16 cellular contexts compared by ENCODE assay signal in the genomic region with DNA sequence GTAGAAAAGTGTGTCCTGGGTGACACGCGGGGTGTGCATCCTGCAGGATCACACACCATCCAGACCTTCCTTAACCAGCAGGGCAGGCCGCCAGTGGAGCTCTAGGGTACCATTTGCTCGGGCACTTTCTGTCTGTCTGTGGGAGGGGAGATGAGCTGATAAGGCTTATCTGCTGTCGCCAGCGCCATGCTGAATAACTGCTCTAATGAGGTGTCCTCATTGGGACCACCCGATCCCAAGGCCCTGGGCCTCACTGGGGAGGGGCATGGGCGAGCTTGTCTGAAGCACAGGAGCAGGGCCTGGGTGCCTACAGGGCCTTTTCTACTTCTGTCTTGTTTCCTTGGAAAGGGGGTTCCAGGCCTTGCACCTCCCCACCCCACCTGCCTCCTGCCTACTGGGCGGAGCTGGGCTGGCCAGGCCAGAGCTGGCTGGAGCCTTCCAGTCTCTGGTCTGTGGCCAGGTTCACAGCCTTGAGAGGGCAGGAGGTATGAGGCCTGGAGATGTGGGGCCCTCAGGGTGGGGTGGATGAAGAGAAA. TPM values are rescaled to one million over a fixed set of nuclear protein-coding genes. Genes with fewer than 3 reads are reported as not detected.
DNase-seq lines count a peak whose midpoint lies in the region; ATAC-seq, FAIRE-seq and TF ChIP-seq lines count a peak whose summit lies in the region.
"Had no signal": no experiment of that assay in that cellular context is flagged by ENCODE, and none has a peak within 500 bp of the region (broad histone marks: within the 10 kb centered on the region; RNA-seq: fewer than 3 reads in every experiment).

No MANE protein-coding gene starts in this region.

- H3K27ac Mint-ChIP-seq in astrocyte (ENCODE audit: unreplicated experiment) (peak overlapping the region; percentile 50), neural crest cell (ENCODE audit: unreplicated experiment) (no peak overlapping the region)
- H3K27ac Mint-ChIP-seq in activated CD8-positive, alpha-beta T cell treated with anti-CD3 and anti-CD28 coated beads for 36 hours, result no peak overlapping the region
- H3K27ac Mint-ChIP-seq: progenitor cell of endocrine pancreas had no signal

- no peak overlapping the region for H3K9ac ChIP-seq in astrocyte (ENCODE audit: low read length)

- no peaks in the 10 kb centered on the region for H3K79me2 ChIP-seq in astrocyte (ENCODE audit: insufficient read depth, low read length)

- no peaks in the 10 kb centered on the region for H3K36me3 ChIP-seq in astrocyte (ENCODE audit: insufficient read depth, low read length)
- H3K36me3 ChIP-seq: thoracic aorta had no signal

- TF ChIP-seq CTCF in C4-2B (conservative IDR thresholded peaks at IDR 0.05) (no peak), astrocyte (IDR thresholded peaks at IDR 0.05; ENCODE audit: insufficient read depth, low read depth, low read length) (no peak), neural crest cell (conservative IDR thresholded peaks at IDR 0.05) (no peak)
- no peak for TF ChIP-seq CTCF in activated CD8-positive, alpha-beta T cell treated with anti-CD3 and anti-CD28 coated beads for 36 hours (IDR thresholded peaks at IDR 0.05)

- peaks cover 34% of the 10 kb centered on the region for H4K20me1 ChIP-seq in astrocyte (ENCODE audit: insufficient read depth, low read length)

- H3K4me2 ChIP-seq in astrocyte (ENCODE audit: low read length), result no peak overlapping the region

- H3K9me3 ChIP-seq in astrocyte (ENCODE audit: insufficient read depth, low read depth, low read length), result peaks cover 6% of the 10 kb centered on the region
- H3K9me3 ChIP-seq: thoracic aorta had no signal

- H2AFZ ChIP-seq in astrocyte (ENCODE audit: low read depth, low read length), result no peak overlapping the region

- CTCF ChIA-PET in activated CD8-positive, alpha-beta T cell treated with anti-CD3 and anti-CD28 coated beads for 36 hours (lab: Charles Lee), result interaction anchor here (1.3 to 2.1 kb wide), 2 partner anchors 68 to 70 kb away, joined by 6 to 9 read pairs; no protein-coding TSS in a partner anchor

- ATAC-seq in GM19397 (IDR thresholded peaks at IDR 0.05; ENCODE audit: unreplicated experiment) (no peak), HG03565 (IDR thresholded peaks at IDR 0.05; ENCODE audit: unreplicated experiment) (no peak)
- no peak for ATAC-seq in activated CD8-positive, alpha-beta T cell treated with anti-CD3 and anti-CD28 coated beads for 36 hours

- H3K36me3 Mint-ChIP-seq in astrocyte (ENCODE audit: low read depth, unreplicated experiment) (peaks cover 3% of the 10 kb centered on the region), neural crest cell (ENCODE audit: low read depth) (peaks cover 3% of the 10 kb centered on the region)
- no peaks in the 10 kb centered on the region for H3K36me3 Mint-ChIP-seq in activated CD8-positive, alpha-beta T cell treated with anti-CD3 and anti-CD28 coated beads for 36 hours (ENCODE audit: low read depth)

- peaks cover 75% of the 10 kb centered on the region for H3K27me3 ChIP-seq in astrocyte (ENCODE audit: insufficient read depth, low read length)

- peak; percentile 38 for DNase-seq in HT-29 (ENCODE audit: low spot score)
- no peak for DNase-seq in astrocyte (ENCODE audit: low read depth)
- no peak for DNase-seq in neural crest cell (ENCODE audit: low read depth, low spot score)
- no peak for DNase-seq in activated CD8-positive, alpha-beta T cell treated with anti-CD3 and anti-CD28 coated beads for 36 hours
- DNase-seq in kidney tubule cell (ENCODE audit: low spot score), result no peak
- DNase-seq: activated CD4-positive, alpha-beta T cell treated with anti-CD3 and anti-CD28 coated beads for 4 hours; DND-41; NCI-H1092 treated with DMSO at 0.1 percent for 48 hours had no signal

- FAIRE-seq in astrocyte (lab: Jason Lieb, UNC), result no peak

- peak overlapping the region; percentile 44 for H3K27ac ChIP-seq in C4-2B
- no peak overlapping the region for H3K27ac ChIP-seq in astrocyte (ENCODE audit: low read depth, low read length)
- H3K27ac ChIP-seq: dorsolateral prefrontal cortex, SK-N-MC, thoracic aorta had no signal

- intact Hi-C loops in activated CD8-positive, alpha-beta T cell treated with anti-CD3 and anti-CD28 coated beads for 36 hours (cut with micrococcal nuclease), result loop anchor here (10.0 kb wide), 2 partner anchors 109 to 411 kb away; no protein-coding TSS in a partner anchor

- H3K9me3 Mint-ChIP-seq in astrocyte (ENCODE audit: unreplicated experiment) (peaks cover 11% of the 10 kb centered on the region), neural crest cell (no peaks in the 10 kb centered on the region)
- no peaks in the 10 kb centered on the region for H3K9me3 Mint-ChIP-seq in activated CD8-positive, alpha-beta T cell treated with anti-CD3 and anti-CD28 coated beads for 36 hours

- POLR2A ChIA-PET in activated CD8-positive, alpha-beta T cell treated with anti-CD3 and anti-CD28 coated beads for 36 hours (lab: Charles Lee), result no interaction called here

- no peak overlapping the region for H3K4me3 ChIP-seq in astrocyte (ENCODE audit: insufficient read depth, low read depth, low read length)
- H3K4me3 ChIP-seq: SK-N-MC, thoracic aorta had no signal

- H3K27me3 Mint-ChIP-seq in astrocyte (ENCODE audit: low read depth, unreplicated experiment) (peaks cover 77% of the 10 kb centered on the region), neural crest cell (ENCODE audit: low read depth) (peaks cover 98% of the 10 kb centered on the region)
- peaks cover 57% of the 10 kb centered on the region for H3K27me3 Mint-ChIP-seq in activated CD8-positive, alpha-beta T cell treated with anti-CD3 and anti-CD28 coated beads for 36 hours

- H3K4me1 Mint-ChIP-seq in astrocyte (ENCODE audit: low read depth, unreplicated experiment), result no peaks in the 10 kb centered on the region
- peaks cover 9% of the 10 kb centered on the region for H3K4me1 Mint-ChIP-seq in neural crest cell
- peaks cover 6% of the 10 kb centered on the region for H3K4me1 Mint-ChIP-seq in activated CD8-positive, alpha-beta T cell treated with anti-CD3 and anti-CD28 coated beads for 36 hours (ENCODE audit: low read depth)

- H3K4me1 ChIP-seq in astrocyte (ENCODE audit: insufficient read depth, low read length), result peaks cover 5% of the 10 kb centered on the region

- no peak overlapping the region for H3K4me3 Mint-ChIP-seq in astrocyte (ENCODE audit: unreplicated experiment)
- H3K4me3 Mint-ChIP-seq in neural crest cell, result peak overlapping the region; percentile 5
- no peak overlapping the region for H3K4me3 Mint-ChIP-seq in activated CD8-positive, alpha-beta T cell treated with anti-CD3 and anti-CD28 coated beads for 36 hours

RNA-seq across cellular contexts. Expression of a gene that starts 2.5 kb away (rescaled TPM):
- total RNA-seq in HT-29 (2014; rRNA removed; shearing (Covaris generic)), result 114 and 123 TPM in 2 replicates
- total RNA-seq in astrocyte, result 0.58 and 1.7 TPM in 2 replicates
- total RNA-seq in neural crest cell, result 0.30 and 0.52 TPM in 2 replicates
- total RNA-seq in activated CD8-positive, alpha-beta T cell treated with anti-CD3 and anti-CD28 coated beads for 36 hours, result not detected

RNA-seq across cellular contexts. Expression of a gene that starts 28.8 kb away (rescaled TPM):
- total RNA-seq in HT-29 (2014; rRNA removed; shearing (Covaris generic)), result not detected in 2 replicates
- total RNA-seq in astrocyte (not detected in 2 replicates), neural crest cell (not detected in 2 replicates)
- not detected for total RNA-seq in activated CD8-positive, alpha-beta T cell treated with anti-CD3 and anti-CD28 coated beads for 36 hours
- total RNA-seq: dorsolateral prefrontal cortex, HT1080, progenitor cell of endocrine pancreas, thoracic aorta had no signal

Comparison
In these comparisons a context has a peak if more than half of its experiments do, and no peak if none do; other contexts are left out.
1. RNA of a gene that starts 2.5 kb away (total RNA-seq): 114 to 123 TPM in HT-29; 0.58 to 1.7 TPM in astrocyte, 0.30 to 0.52 TPM in neural crest cell and not detected in activated CD8-positive, alpha-beta T cell treated with anti-CD3 and anti-CD28 coated beads for 36 hours; every median in the first group is over 10 times any median in the second.